Comparison of ENCODE assay signal across 17 cellular contexts in the genomic region with DNA sequence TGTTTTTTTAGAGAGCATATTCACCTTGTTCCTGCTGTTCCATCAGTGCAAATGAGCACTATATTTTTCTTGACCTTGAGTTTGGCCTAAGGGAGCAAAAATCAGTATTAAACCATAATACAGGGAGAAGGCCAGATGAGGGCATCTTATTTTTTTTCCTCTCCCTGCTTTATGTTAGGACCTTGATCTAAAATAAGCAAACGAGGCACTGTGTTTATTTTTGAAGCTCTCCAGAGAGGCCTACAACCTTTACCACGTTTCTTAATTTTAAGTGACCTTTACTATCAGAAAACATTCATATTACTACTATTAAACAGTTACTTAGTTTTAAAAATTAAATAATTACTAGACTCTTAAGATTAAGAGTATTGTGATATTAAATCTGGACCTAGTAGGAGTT.
DNase-seq lines count a peak whose midpoint lies in the region; ATAC-seq and TF ChIP-seq lines count a peak whose summit lies in the region.
"Had no signal": no experiment of that assay in that cellular context is flagged by ENCODE, and none has a peak within 500 bp of the region (broad histone marks: within the 10 kb centered on the region; RNA-seq: fewer than 3 reads in every experiment).

No MANE protein-coding gene starts in this region.

- POLR2A ChIA-PET in IMR-90 (lab: Charles Lee; ENCODE audit: unreplicated experiment) = interaction anchor here (0.6 kb wide), 5 partner anchors 10 to 524 kb away, joined by 3 to 4 read pairs (median 4); no protein-coding TSS in a partner anchor

- H3K4me1 Mint-ChIP-seq in nephron = peaks cover 49% of the 10 kb centered on the region
- no peaks in the 10 kb centered on the region for H3K4me1 Mint-ChIP-seq in activated T-cell treated with anti-CD3 and anti-CD28 coated beads, Interleukin-2, amount 50 U/mL, for 72 hours (ENCODE audit: low read depth)
- H3K4me1 Mint-ChIP-seq: activated naive CD8-positive, alpha-beta T cell treated with anti-CD3 and anti-CD28 coated beads for 36 hours had no signal

- DNase-seq in IMR-90 (no peak), epithelial cell of prostate (ENCODE audit: low read depth, low spot score) (no peak), pons (ENCODE audit: low spot score) (no peak)
- DNase-seq in activated T-cell treated with anti-CD3 and anti-CD28 coated beads, Interleukin-2, amount 50 U/mL, for 72 hours = no peak
- no peak for DNase-seq in activated naive CD4-positive, alpha-beta T cell treated with Interleukin-2 at 50 U/mL for 16 hours
- DNase-seq: activated CD8-positive, alpha-beta T cell treated with anti-CD3 and anti-CD28 coated beads, Interleukin-2, amount 10 ng/mL, durations not matched to agents 7 days and 5 days; activated naive CD8-positive, alpha-beta T cell treated with anti-CD3 and anti-CD28 coated beads for 36 hours; DND-41; NCI-H1417 treated with DMSO at 0.1 percent for 48 hours; NCI-H2081; NCI-H345; occipital lobe; stimulated activated CD4-positive, alpha-beta T cell treated with anti-CD3 and anti-CD28 coated beads, Interleukin-2, amount 100 ng/mL, for 48 hours; T-helper 2 cell; upper lobe of right lung had no signal

- H2AFZ ChIP-seq in ACC112 (ENCODE audit: low read length, unreplicated experiment) (no peak overlapping the region), IMR-90 (replicated peaks; ENCODE audit: low read length, poor library complexity) (no peak overlapping the region)

- TF ChIP-seq CTCF in IMR-90 (conservative IDR thresholded peaks at IDR 0.05; ENCODE audit: low read depth, low read length) (no peak), nephron (IDR thresholded peaks at IDR 0.05; ENCODE audit: unreplicated experiment in 3 of 3) (no peak)

- peak overlapping the region; percentile 27; the same call in 1 of the 2 replicates for H2BK20ac ChIP-seq in IMR-90 (ENCODE audit: low read depth, low read length)

- H3K27ac ChIP-seq in ACC112 (ENCODE audit: low read depth, low read length) (peak overlapping the region; percentile 78), IMR-90 (ENCODE audit: insufficient read depth, low read length) (no peak overlapping the region; the same call in 1 of the 2 replicates), epithelial cell of prostate (peak overlapping the region; percentile 30)
- H3K27ac ChIP-seq: upper lobe of right lung had no signal

- no peaks in the 10 kb centered on the region for H3K27me3 Mint-ChIP-seq in nephron (ENCODE audit: low read depth)
- no peaks in the 10 kb centered on the region for H3K27me3 Mint-ChIP-seq in activated T-cell treated with anti-CD3 and anti-CD28 coated beads, Interleukin-2, amount 50 U/mL, for 72 hours (ENCODE audit: low read depth)
- H3K27me3 Mint-ChIP-seq: activated naive CD8-positive, alpha-beta T cell treated with anti-CD3 and anti-CD28 coated beads for 36 hours had no signal

- H3K27ac Mint-ChIP-seq in nephron = peak overlapping the region in 2 of 3 experiments; percentile 59 to 81
- no peak overlapping the region for H3K27ac Mint-ChIP-seq in activated T-cell treated with anti-CD3 and anti-CD28 coated beads, Interleukin-2, amount 50 U/mL, for 72 hours
- H3K27ac Mint-ChIP-seq: activated CD8-positive, alpha-beta T cell treated with anti-CD3 and anti-CD28 coated beads, Interleukin-2, amount 10 ng/mL, durations not matched to agents 7 days and 5 days; activated naive CD8-positive, alpha-beta T cell treated with anti-CD3 and anti-CD28 coated beads for 36 hours had no signal

- dilution Hi-C loops in IMR-90 (cut with HindIII; ENCODE audit: low sequenced_read_pairs, unreplicated experiment) = no loop called here

- H3K23ac ChIP-seq in IMR-90 (ENCODE audit: low read depth, low read length) = no peak overlapping the region

- no TSS peak for BruUV-seq in IMR-90 (replicated peaks; lab: Mats Ljungman, UMichigan)

- peaks cover 32% of the 10 kb centered on the region for H3K36me3 Mint-ChIP-seq in nephron (ENCODE audit: low read depth)
- no peaks in the 10 kb centered on the region for H3K36me3 Mint-ChIP-seq in activated T-cell treated with anti-CD3 and anti-CD28 coated beads, Interleukin-2, amount 50 U/mL, for 72 hours (ENCODE audit: insufficient read depth in 2 of 2)
- H3K36me3 Mint-ChIP-seq: activated naive CD8-positive, alpha-beta T cell treated with anti-CD3 and anti-CD28 coated beads for 36 hours had no signal

- no peak overlapping the region for H3K4me2 ChIP-seq in IMR-90 (ENCODE audit: low read depth, low read length)

- H2BK5ac ChIP-seq in IMR-90 (ENCODE audit: low read depth, low read length, poor library complexity, severe bottlenecking) = peak overlapping the region; percentile 66

- H3K79me2 ChIP-seq in ACC112 (ENCODE audit: control insufficient read depth, insufficient read depth, low read length, unreplicated experiment) = no peaks in the 10 kb centered on the region

- no peak overlapping the region for H3K56ac ChIP-seq in IMR-90 (ENCODE audit: extremely low read depth, insufficient read depth, low read length)

- TF ChIP-seq RAD21 in IMR-90 (IDR thresholded peaks at IDR 0.05; ENCODE audit: low read length) = no peak

- peak overlapping the region; percentile 47; the same call in 1 of the 2 replicates for H3K18ac ChIP-seq in IMR-90 (ENCODE audit: low read depth, low read length)

- H2BK15ac ChIP-seq in IMR-90 (ENCODE audit: low read depth, low read length) = no peak overlapping the region

- no peak for ATAC-seq in IMR-90 (ENCODE audit: low read depth)
- no peak for ATAC-seq in activated T-cell treated with anti-CD3 and anti-CD28 coated beads, Interleukin-2, amount 50 U/mL, for 72 hours (replicated peaks in 1 of 2)
- ATAC-seq: activated CD8-positive, alpha-beta T cell treated with anti-CD3 and anti-CD28 coated beads, Interleukin-2, amount 10 ng/mL, durations not matched to agents 7 days and 5 days had no signal

- H3K4me3 Mint-ChIP-seq in nephron = no peak overlapping the region
- H3K4me3 Mint-ChIP-seq in activated T-cell treated with anti-CD3 and anti-CD28 coated beads, Interleukin-2, amount 50 U/mL, for 72 hours = no peak overlapping the region
- H3K4me3 Mint-ChIP-seq: activated CD8-positive, alpha-beta T cell treated with anti-CD3 and anti-CD28 coated beads, Interleukin-2, amount 10 ng/mL, durations not matched to agents 7 days and 5 days; activated naive CD8-positive, alpha-beta T cell treated with anti-CD3 and anti-CD28 coated beads for 36 hours had no signal

- no peak overlapping the region for H2AK5ac ChIP-seq in IMR-90 (ENCODE audit: low read depth, low read length)

- H2BK120ac ChIP-seq in IMR-90 (ENCODE audit: low read depth, low read length) = peak overlapping the region; percentile 44

- no peak overlapping the region for H3K4me3 ChIP-seq in ACC112 (ENCODE audit: low read depth, low read length)
- no peak overlapping the region for H3K4me3 ChIP-seq in IMR-90 (ENCODE audit: insufficient read depth, low read depth, low read length)
- H3K4me3 ChIP-seq: upper lobe of right lung had no signal

- in situ Hi-C loops in IMR-90 (cut with MboI; ENCODE audit: low sequenced_read_pairs) = no loop called here

- no peaks in the 10 kb centered on the region for H4K20me1 ChIP-seq in IMR-90 (ENCODE audit: insufficient read depth, low read length)

- H3K9ac ChIP-seq in IMR-90 (ENCODE audit: low read depth, low read length) = no peak overlapping the region; the same call in 1 of the 2 replicates

- H2AK9ac ChIP-seq in IMR-90 (replicated peaks; ENCODE audit: low read depth, low read length, poor library complexity) = no peak overlapping the region

- CTCF ChIA-PET in IMR-90 (lab: Yijun Ruan, JAX) = interaction anchor here (0.7 kb wide), 1 partner anchor 92 kb away, joined by 4 read pairs; no protein-coding TSS in a partner anchor

- H3K4ac ChIP-seq in IMR-90 (ENCODE audit: low read depth, low read length) = peak overlapping the region; percentile 12; the same call in 1 of the 2 replicates

- H3K9me3 ChIP-seq in IMR-90 (ENCODE audit: control insufficient read depth, insufficient read depth, low read length) = no peaks in the 10 kb centered on the region
- H3K9me3 ChIP-seq: upper lobe of right lung had no signal

- peak overlapping the region in 1 of 2 experiments; percentile 33; a peak in 2 of 4 replicates for H4K8ac ChIP-seq in IMR-90 (ENCODE audit: low read depth in 2 of 2, low read length in 2 of 2)

- no peaks in the 10 kb centered on the region for H3K9me3 Mint-ChIP-seq in nephron
- no peaks in the 10 kb centered on the region for H3K9me3 Mint-ChIP-seq in activated T-cell treated with anti-CD3 and anti-CD28 coated beads, Interleukin-2, amount 50 U/mL, for 72 hours
- H3K9me3 Mint-ChIP-seq: activated naive CD8-positive, alpha-beta T cell treated with anti-CD3 and anti-CD28 coated beads for 36 hours had no signal

- H3K79me1 ChIP-seq in IMR-90 (ENCODE audit: low read depth in 1 of 2, low read length in 2 of 2) = peaks cover 14 to 45% of the 10 kb centered on the region in 2 experiments

- H4K91ac ChIP-seq in IMR-90 (ENCODE audit: insufficient read depth, low read depth, low read length) = peak overlapping the region; percentile 25; the same call in 1 of the 2 replicates

- H3K4me1 ChIP-seq in ACC112 (ENCODE audit: control insufficient read depth, insufficient read depth, low read length, unreplicated experiment) (peaks cover 48% of the 10 kb centered on the region), IMR-90 (ENCODE audit: control insufficient read depth, insufficient read depth, low read length) (peaks cover 32% of the 10 kb centered on the region)

- H3K36me3 ChIP-seq in ACC112 (ENCODE audit: insufficient read depth, low read length) (0 out of 2 replicates have a peak, but pooled peaks cover 7% of the 10 kb centered on the region), IMR-90 (ENCODE audit: control insufficient read depth, insufficient read depth, low read length) (peaks cover 6% of the 10 kb centered on the region)

- WGBS in IMR-90 (ENCODE audit: extremely low coverage in 2 of 2, insufficient read length in 1 of 2), 2 experiments = no CpG with 5 or more reads among the region's 2 CpGs

- peaks cover 20% of the 10 kb centered on the region for H3K9me1 ChIP-seq in IMR-90 (ENCODE audit: insufficient read depth, low read length)

- TF ChIP-seq POLR2A in IMR-90 (IDR thresholded peaks at IDR 0.05; ENCODE audit: low read depth, low read length) = no peak

- intact Hi-C loops in IMR-90 (cut with micrococcal nuclease) = no loop called here

- H3K27me3 ChIP-seq in ACC112 (ENCODE audit: insufficient read depth, low read length) (no peaks in the 10 kb centered on the region), IMR-90 (ENCODE audit: control insufficient read depth, insufficient read depth, low read length) (no peaks in the 10 kb centered on the region)
- H3K27me3 ChIP-seq: upper lobe of right lung had no signal

- 0 out of 2 replicates have a peak overlapping the region, but pooled peaks have one; percentile 34 for H3K14ac ChIP-seq in IMR-90 (replicated peaks; ENCODE audit: low read depth, low read length)

- H4K5ac ChIP-seq in IMR-90 (ENCODE audit: low read depth, low read length) = no peak overlapping the region; the same call in 1 of the 2 replicates
